Comparison of ENCODE assay signal across 10 cellular contexts in the genomic region with DNA sequence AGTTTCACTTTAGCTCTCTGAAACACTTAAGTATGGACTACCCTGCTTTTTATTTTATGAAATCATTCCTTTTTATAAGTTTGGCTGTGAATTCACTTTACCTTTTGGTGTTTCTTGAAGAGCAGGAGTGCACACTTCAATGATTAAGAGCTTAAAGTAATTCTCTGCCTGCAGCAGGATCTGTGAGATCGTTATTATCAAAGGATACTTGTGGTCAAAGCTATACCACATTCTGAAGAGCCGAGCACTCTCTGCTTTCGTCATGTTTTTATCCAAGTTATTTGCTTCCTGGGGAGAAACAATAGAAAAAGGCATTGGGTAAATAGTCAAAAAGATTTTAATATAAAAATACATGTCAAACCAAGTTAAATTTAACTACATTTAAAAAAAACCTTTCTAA.
DNase-seq lines count a peak whose midpoint lies in the region; ATAC-seq, FAIRE-seq and TF ChIP-seq lines count a peak whose summit lies in the region.
"Had no signal": no experiment of that assay in that cellular context is flagged by ENCODE, and none has a peak within 500 bp of the region (broad histone marks: within the 10 kb centered on the region; RNA-seq: fewer than 3 reads in every experiment).

No MANE protein-coding gene starts in this region.

- peak; percentile 72 for FAIRE-seq in D721Med (lab: Jason Lieb, UNC)
- FAIRE-seq: bronchial epithelial cell had no signal

- H3K27ac ChIP-seq in KMS-11 (peak overlapping the region; percentile 26; the same call in 1 of the 2 replicates), OCI-LY7 (ENCODE audit: low read depth, low read length, poor library complexity, severe bottlenecking) (no peak overlapping the region)

- TF ChIP-seq CTCF in D721Med (IDR thresholded peaks at IDR 0.05; ENCODE audit: insufficient read depth, missing control alignments) (no peak), KMS-11 (conservative IDR thresholded peaks at IDR 0.05; ENCODE audit: low read depth, low read length) (no peak), kidney epithelial cell (IDR thresholded peaks at IDR 0.05; ENCODE audit: insufficient read depth, low read length, poor library complexity, severe bottlenecking) (no peak), OCI-LY7 (conservative IDR thresholded peaks at IDR 0.05; ENCODE audit: low read length) (no peak)

- ATAC-seq in activated CD8-positive, alpha-beta T cell treated with anti-CD3 and anti-CD28 coated beads, Interleukin-2, amount 10 ng/mL, durations not matched to agents 7 days and 5 days = peak; percentile 58
- ATAC-seq in left ventricle myocardium superior = no peak

- CTCF ChIA-PET in activated CD8-positive, alpha-beta T cell treated with anti-CD3 and anti-CD28 coated beads, Interleukin-2, amount 10 ng/mL, durations not matched to agents 7 days and 5 days (lab: Charles Lee) = interaction anchor here (0.6 to 2.1 kb wide), 14 partner anchors 12 to 311 kb away, joined by 3 to 11 read pairs (median 3); no protein-coding TSS in a partner anchor
- CTCF ChIA-PET in OCI-LY7 (lab: Charles Lee; ENCODE audit: unreplicated experiment) = no interaction called here

- H3K36me3 Mint-ChIP-seq in activated CD8-positive, alpha-beta T cell treated with anti-CD3 and anti-CD28 coated beads, Interleukin-2, amount 10 ng/mL, durations not matched to agents 7 days and 5 days (ENCODE audit: low read depth) = no peaks in the 10 kb centered on the region

- no peaks in the 10 kb centered on the region for H3K79me2 ChIP-seq in KMS-11 (ENCODE audit: insufficient read depth, low read depth)
- H3K79me2 ChIP-seq in OCI-LY7 (ENCODE audit: insufficient read depth, low read depth, low read length) = no peaks in the 10 kb centered on the region

- peak overlapping the region; percentile 1; the same call in 1 of the 2 replicates for H2AFZ ChIP-seq in KMS-11 (ENCODE audit: low read depth)
- H2AFZ ChIP-seq in OCI-LY7 (ENCODE audit: low read length) = no peak overlapping the region

- H3K4me3 Mint-ChIP-seq in activated CD8-positive, alpha-beta T cell treated with anti-CD3 and anti-CD28 coated beads, Interleukin-2, amount 10 ng/mL, durations not matched to agents 7 days and 5 days = no peak overlapping the region

- BruUV-seq in OCI-LY7 (replicated peaks; lab: Mats Ljungman, UMichigan) = no TSS peak

- H4K20me1 ChIP-seq in KMS-11 (ENCODE audit: insufficient read depth) (no peaks in the 10 kb centered on the region), OCI-LY7 (ENCODE audit: insufficient read depth, low read length) (no peaks in the 10 kb centered on the region)

- H3K9ac ChIP-seq in KMS-11 = no peak overlapping the region

- H3K4me1 ChIP-seq in KMS-11 (ENCODE audit: low read depth, poor library complexity, severe bottlenecking) (peaks cover 26% of the 10 kb centered on the region), OCI-LY7 (ENCODE audit: insufficient read depth, low read length, poor library complexity, severe bottlenecking) (no peaks in the 10 kb centered on the region)

- H3K27me3 ChIP-seq in KMS-11 (ENCODE audit: insufficient read depth, low read depth) (no peaks in the 10 kb centered on the region), kidney epithelial cell (ENCODE audit: control insufficient read depth, insufficient read depth, low read length) (no peaks in the 10 kb centered on the region)

- DNase-seq in D721Med (ENCODE audit: insufficient read length, low spot score) = no peak
- DNase-seq in activated CD8-positive, alpha-beta T cell treated with anti-CD3 and anti-CD28 coated beads, Interleukin-2, amount 10 ng/mL, durations not matched to agents 7 days and 5 days = no peak
- DNase-seq in kidney epithelial cell (ENCODE audit: low read depth) = peak; percentile 31
- DNase-seq in T-helper 9 cell = no peak
- DNase-seq in left ventricle myocardium superior = no peak
- DNase-seq in SKM-1 (lab: John Stamatoyannopoulos, UW; ENCODE audit: unreplicated experiment) = no peak
- DNase-seq in OCI-LY7 (ENCODE audit: low spot score) = no peak
- DNase-seq: NCI-H1436 had no signal

- peak overlapping the region; percentile 53 for H3K4me3 ChIP-seq in KMS-11 (IDR thresholded peaks at IDR 0.05; ENCODE audit: insufficient read depth, low read depth, low read length)
- no peak overlapping the region for H3K4me3 ChIP-seq in kidney epithelial cell (ENCODE audit: low read depth, low read length)
- H3K4me3 ChIP-seq in OCI-LY7 (ENCODE audit: low read depth, low read length, poor library complexity, severe bottlenecking) = no peak overlapping the region

- H3K27ac Mint-ChIP-seq in activated CD8-positive, alpha-beta T cell treated with anti-CD3 and anti-CD28 coated beads, Interleukin-2, amount 10 ng/mL, durations not matched to agents 7 days and 5 days = no peak overlapping the region

- no peaks in the 10 kb centered on the region for H3K9me3 Mint-ChIP-seq in activated CD8-positive, alpha-beta T cell treated with anti-CD3 and anti-CD28 coated beads, Interleukin-2, amount 10 ng/mL, durations not matched to agents 7 days and 5 days (ENCODE audit: insufficient read depth)

- H3K4me2 ChIP-seq in KMS-11 (peak overlapping the region; percentile 47), OCI-LY7 (ENCODE audit: low read length) (no peak overlapping the region)

- H3K27me3 Mint-ChIP-seq in activated CD8-positive, alpha-beta T cell treated with anti-CD3 and anti-CD28 coated beads, Interleukin-2, amount 10 ng/mL, durations not matched to agents 7 days and 5 days (ENCODE audit: low read depth) = no peaks in the 10 kb centered on the region

- H3K4me1 Mint-ChIP-seq in activated CD8-positive, alpha-beta T cell treated with anti-CD3 and anti-CD28 coated beads, Interleukin-2, amount 10 ng/mL, durations not matched to agents 7 days and 5 days (ENCODE audit: low read depth) = peaks cover 24% of the 10 kb centered on the region

- no peaks in the 10 kb centered on the region for H3K9me2 ChIP-seq in OCI-LY7 (ENCODE audit: insufficient read depth, low read length)

- H3K36me3 ChIP-seq in KMS-11 (ENCODE audit: insufficient read depth) (no peaks in the 10 kb centered on the region), kidney epithelial cell (ENCODE audit: control insufficient read depth, insufficient read depth, low read length) (no peaks in the 10 kb centered on the region), OCI-LY7 (ENCODE audit: insufficient read depth, low read length) (no peaks in the 10 kb centered on the region)

- intact Hi-C loops in left ventricle myocardium superior (cut with micrococcal nuclease) = no loop called here
- intact Hi-C loops in OCI-LY7 (cut with micrococcal nuclease; ENCODE audit: unreplicated experiment) = no loop called here

- POLR2A ChIA-PET in activated CD8-positive, alpha-beta T cell treated with anti-CD3 and anti-CD28 coated beads, Interleukin-2, amount 10 ng/mL, durations not matched to agents 7 days and 5 days (lab: Charles Lee) = interaction anchor here (0.8 kb wide), 1 partner anchor 609 kb away, joined by 3 read pairs; no protein-coding TSS in a partner anchor
- POLR2A ChIA-PET in OCI-LY7 (lab: Charles Lee) = interaction anchor here (0.8 to 1.4 kb wide), 4 partner anchors 8 to 251 kb away, joined by 3 to 4 read pairs (median 3); no protein-coding TSS in a partner anchor

- no peaks in the 10 kb centered on the region for H3K9me3 ChIP-seq in OCI-LY7 (ENCODE audit: low read length)
